ENCODE assay signal across 8 cellular contexts in the genomic region with DNA sequence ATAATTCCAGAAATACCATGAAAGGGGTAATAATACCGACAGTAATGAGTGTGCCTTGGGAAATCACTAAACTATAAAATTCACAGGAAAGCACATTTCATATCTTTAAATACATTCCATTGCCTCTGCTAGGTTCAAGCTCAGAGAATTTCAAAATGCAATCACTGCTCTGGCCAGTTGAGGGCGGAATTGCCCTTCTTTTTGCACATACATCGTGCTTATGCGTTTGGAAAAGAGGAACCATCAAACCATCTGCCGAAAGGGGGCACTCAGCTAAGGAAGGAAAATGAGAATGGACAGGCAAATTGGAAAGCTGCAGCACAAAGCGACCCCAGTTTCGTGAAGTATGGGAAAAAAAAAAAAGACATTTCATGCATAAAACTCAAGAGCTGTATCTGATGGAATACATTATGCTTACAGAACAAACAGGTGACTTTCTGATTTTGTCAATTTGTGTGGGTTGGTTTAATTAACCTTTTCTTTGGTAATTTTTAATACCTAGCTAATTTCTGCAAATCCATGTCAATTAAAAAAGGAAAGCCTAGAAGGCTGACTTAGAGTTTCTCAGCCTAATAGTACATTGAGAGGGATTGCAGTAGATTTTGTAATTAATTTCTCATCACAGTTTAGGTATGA.
A peak's percentile ranks its signal among the peaks of the same experiment; 100 is the strongest.
DNase-seq lines count a peak whose midpoint lies in the region; ATAC-seq and TF ChIP-seq lines count a peak whose summit lies in the region.

No MANE protein-coding gene starts in this region.

- ATAC-seq in GM18499 (IDR thresholded peaks at IDR 0.05; ENCODE audit: insufficient read depth, unreplicated experiment): peak; percentile 94
- peak; percentile 97 for ATAC-seq in HG02763 (IDR thresholded peaks at IDR 0.05; ENCODE audit: unreplicated experiment)

- intact Hi-C loops in MCF 10A (cut with micrococcal nuclease): loop anchor here (1.0 to 10.0 kb wide), 4 partner anchors 91 to 948 kb away; no protein-coding TSS in a partner anchor

- H3K27me3 Mint-ChIP-seq in MCF 10A (ENCODE audit: insufficient read depth, unreplicated experiment): peaks cover 90% of the 10 kb centered on the region

- CTCF ChIA-PET in RWPE1 (lab: Yijun Ruan, JAX) (interaction anchor here (0.6 to 1.3 kb wide), 18 partner anchors 9 to 863 kb away, joined by 3 to 11 read pairs (median 3); no protein-coding TSS in a partner anchor), MCF 10A (lab: Yijun Ruan, JAX) (interaction anchor here (0.5 to 1.9 kb wide), 53 partner anchors 8 to 1933 kb away, joined by 3 to 13 read pairs (median 3); no protein-coding TSS in a partner anchor)

- in situ Hi-C loops in ACHN (cut with HindIII; ENCODE audit: low pct_ligation_motif_present, low pct_unique_long_range_greater_than_20kb, low sequenced_read_pairs): no loop called here

- peak; percentile 81 for DNase-seq in ACHN
- DNase-seq in NAMALWA (ENCODE audit: low spot score): peak; percentile 87
- peak; percentile 50 for DNase-seq in RWPE1 (ENCODE audit: low spot score)
- peak; percentile 77 for DNase-seq in MCF 10A (ENCODE audit: unreplicated experiment)
- peak; percentile 87 for DNase-seq in islet precursor cell
- DNase-seq in stimulated activated CD4-positive, alpha-beta T cell treated with anti-CD3 and anti-CD28 coated beads, Interleukin-4, amount 100 ng/mL, for 1 hour: peak; percentile 2

- no peaks in the 10 kb centered on the region for H3K9me3 Mint-ChIP-seq in MCF 10A (ENCODE audit: unreplicated experiment)

- no peak overlapping the region for H3K27ac Mint-ChIP-seq in MCF 10A (ENCODE audit: low read depth, unreplicated experiment)

- no peaks in the 10 kb centered on the region for H3K36me3 Mint-ChIP-seq in MCF 10A (ENCODE audit: insufficient read depth, unreplicated experiment)

- no TSS peak for BruUV-seq in MCF 10A (replicated peaks; lab: Mats Ljungman, UMichigan)

- H3K4me3 Mint-ChIP-seq in MCF 10A (ENCODE audit: unreplicated experiment): no peak overlapping the region

- H3K27ac ChIP-seq in RWPE1: no peak overlapping the region

- TF ChIP-seq CTCF in RWPE1 (conservative IDR thresholded peaks at IDR 0.05; ENCODE audit: low read depth) (peak; percentile 87), MCF 10A (IDR thresholded peaks at IDR 0.05; ENCODE audit: unreplicated experiment) (peak; percentile 87)

- POLR2A ChIA-PET in RWPE1 (lab: Yijun Ruan, JAX; ENCODE audit: low non-redundant PET) (no interaction called here), MCF 10A (lab: Yijun Ruan, JAX) (no interaction called here)

- H3K4me1 Mint-ChIP-seq in MCF 10A (ENCODE audit: insufficient read depth, unreplicated experiment): no peaks in the 10 kb centered on the region

Comparison
In these comparisons a context has a peak if more than half of its experiments do, and no peak if none do; other contexts are left out.
1. DNase-seq: peak in every context shown above with its lines; median percentile 87 in NAMALWA; 87 in islet precursor cell; 81 in ACHN; 77 in MCF 10A; 50 in RWPE1; 2 in stimulated activated CD4-positive, alpha-beta T cell treated with anti-CD3 and anti-CD28 coated beads, Interleukin-4, amount 100 ng/mL, for 1 hour.